37 cellular contexts compared by ENCODE assay signal in the genomic region with DNA sequence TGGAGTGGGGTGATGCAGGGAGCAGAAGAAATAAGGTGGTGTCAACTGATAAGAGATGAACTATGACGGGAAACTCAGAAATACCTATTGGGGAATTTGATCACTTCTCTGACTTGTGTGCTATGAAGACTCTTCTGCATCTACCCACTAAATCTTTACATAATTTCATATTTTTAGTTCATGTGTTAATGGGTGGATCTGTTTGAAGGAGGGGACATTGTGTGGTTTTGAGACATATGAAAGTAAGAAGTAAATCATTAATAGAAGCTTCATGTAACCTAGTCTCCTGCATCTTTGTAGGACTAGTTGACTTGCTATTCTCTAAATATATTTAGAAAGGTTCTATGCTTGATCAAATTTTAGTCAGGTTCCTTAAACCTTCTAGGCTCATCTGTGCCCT.
DNase-seq lines count a peak whose midpoint lies in the region; ATAC-seq, FAIRE-seq and TF ChIP-seq lines count a peak whose summit lies in the region.
"Had no signal": no experiment of that assay in that cellular context is flagged by ENCODE, and none has a peak within 500 bp of the region (broad histone marks: within the 10 kb centered on the region; RNA-seq: fewer than 3 reads in every experiment).

No MANE protein-coding gene starts in this region.

- no peaks in the 10 kb centered on the region for H3K36me3 Mint-ChIP-seq in progenitor cell of endocrine pancreas (ENCODE audit: insufficient read depth)
- H3K36me3 Mint-ChIP-seq: CD14-positive monocyte; CD4-positive, alpha-beta memory T cell; CD4-positive, CD25-positive, alpha-beta regulatory T cell; CD8-positive, alpha-beta memory T cell; CD8-positive, alpha-beta T cell had no signal

- no peaks in the 10 kb centered on the region for H3K79me2 ChIP-seq in GM12878 (ENCODE audit: control insufficient read depth, insufficient read depth, low read length)

- no peaks in the 10 kb centered on the region for H3K27me3 ChIP-seq in GM12878 (replicated peaks in 1 of 2; ENCODE audit: control insufficient read depth in 2 of 2, insufficient read depth in 2 of 2, low read length in 1 of 2)
- no peaks in the 10 kb centered on the region for H3K27me3 ChIP-seq in neuronal stem cell (ENCODE audit: control insufficient read depth in 3 of 3, insufficient read depth in 3 of 3, low read depth in 1 of 3, low read length in 3 of 3)
- H3K27me3 ChIP-seq: BLaER1; BLaER1 treated with 17β-estradiol and CSF1 and Interleukin-3, amounts not matched to agents 10 nM and 100 nM had no signal

- no peak for DNase-seq in GM12878 (ENCODE audit: low read depth, low spot score)
- no peak for DNase-seq in neuronal stem cell (ENCODE audit: low spot score)
- no peak for DNase-seq in progenitor cell of endocrine pancreas (ENCODE audit: low spot score, unreplicated experiment)
- DNase-seq in posterior cingulate gyrus: no peak
- no peak for DNase-seq in cerebellum (ENCODE audit: low spot score)
- DNase-seq: 8988T; ACHN; AML-193; BE2C; C1 segment of cervical spinal cord; Caco-2; Calu3; CD4-positive, alpha-beta memory T cell; CD4-positive, alpha-beta T cell; CD4-positive, CD25-positive, alpha-beta regulatory T cell; CD8-positive, alpha-beta memory T cell; CD8-positive, alpha-beta T cell; COR-L47; DMS 273 treated with DMSO at 0.1 percent for 48 hours; DMS153; DMS53; DMS79; DMS79 treated with DMSO at 0.1 percent for 48 hours; DND-41; EL had no signal

- H3K4me1 ChIP-seq in GM12878 (ENCODE audit: control insufficient read depth, insufficient read depth, low read length) (no peaks in the 10 kb centered on the region), neuronal stem cell (ENCODE audit: control insufficient read depth in 2 of 2, insufficient read depth in 1 of 2, low read depth in 1 of 2, low read length in 2 of 2) (no peaks in the 10 kb centered on the region)
- H3K4me1 ChIP-seq: A549, BE2C, Caco-2 had no signal

- SMC1A ChIA-PET in GM12878 (lab: Charles Lee; ENCODE audit: uncharacterized antibody, unreplicated experiment): interaction anchor here (0.8 to 20.2 kb wide), 5 partner anchors 8 to 101 kb away, joined by 3 to 524 read pairs (median 3); no protein-coding TSS in a partner anchor

- ATAC-seq in GM18867 (IDR thresholded peaks at IDR 0.05; ENCODE audit: unreplicated experiment): peak; percentile 57
- ATAC-seq in GM12878: peak; percentile 22
- no peak for ATAC-seq in HG03442 (IDR thresholded peaks at IDR 0.05; ENCODE audit: unreplicated experiment)
- ATAC-seq in GM19452 (IDR thresholded peaks at IDR 0.05; ENCODE audit: unreplicated experiment): no peak
- ATAC-seq: A549; CD8-positive, alpha-beta T cell had no signal

- H3K4me3 ChIP-seq in GM12878 (no peak overlapping the region), neuronal stem cell (ENCODE audit: low read length in 2 of 2) (no peak overlapping the region)
- H3K4me3 ChIP-seq: A549; BLaER1; BLaER1 treated with 17β-estradiol and CSF1 and Interleukin-3, amounts not matched to agents 10 nM and 100 nM had no signal

- no peaks in the 10 kb centered on the region for H3K9me3 Mint-ChIP-seq in progenitor cell of endocrine pancreas (ENCODE audit: low read depth)
- H3K9me3 Mint-ChIP-seq: CD8-positive, alpha-beta T cell had no signal

- H3K36me3 ChIP-seq in GM12878 (ENCODE audit: control insufficient read depth in 2 of 2, insufficient read depth in 2 of 2, low read length in 1 of 2): no peaks in the 10 kb centered on the region
- no peaks in the 10 kb centered on the region for H3K36me3 ChIP-seq in neuronal stem cell (replicated peaks in 1 of 2; ENCODE audit: control insufficient read depth in 2 of 2, insufficient read depth in 2 of 2, low read length in 2 of 2)
- H3K36me3 ChIP-seq: BE2C; BLaER1; BLaER1 treated with 17β-estradiol and CSF1 and Interleukin-3, amounts not matched to agents 10 nM and 100 nM had no signal

- H3K79me1 ChIP-seq in neuronal stem cell (ENCODE audit: low read depth, low read length): no peaks in the 10 kb centered on the region

- H4K91ac ChIP-seq in neuronal stem cell (ENCODE audit: low read depth, low read length, poor library complexity): peak overlapping the region; percentile 72

- RAD21 ChIA-PET in GM12878 (lab: Charles Lee; ENCODE audit: unreplicated experiment): interaction anchor here (1.0 to 7.2 kb wide), 5 partner anchors 18 to 448 kb away, joined by 3 to 315 read pairs (median 4); no protein-coding TSS in a partner anchor

- H3K9ac ChIP-seq in GM12878 (ENCODE audit: control insufficient read depth, insufficient read depth, low read length): no peak overlapping the region
- no peak overlapping the region for H3K9ac ChIP-seq in neuronal stem cell (ENCODE audit: low read depth, low read length, poor library complexity)
- H3K9ac ChIP-seq: BLaER1; BLaER1 treated with 17β-estradiol and CSF1 and Interleukin-3, amounts not matched to agents 10 nM and 100 nM had no signal

- no peak overlapping the region for H3K4me2 ChIP-seq in GM12878 (ENCODE audit: control insufficient read depth, insufficient read depth)
- no peak overlapping the region for H3K4me2 ChIP-seq in neuronal stem cell (ENCODE audit: insufficient read depth, low read length, poor library complexity, severe bottlenecking)
- H3K4me2 ChIP-seq: A549; BLaER1; BLaER1 treated with 17β-estradiol and CSF1 and Interleukin-3, amounts not matched to agents 10 nM and 100 nM had no signal

- H3K27ac ChIP-seq in GM12878 (ENCODE audit: control insufficient read depth, insufficient read depth): no peak overlapping the region
- H3K27ac ChIP-seq in neuronal stem cell (replicated peaks; ENCODE audit: low read length): no peak overlapping the region
- H3K27ac ChIP-seq: 22Rv1; A549; BLaER1; BLaER1 treated with 17β-estradiol and CSF1 and Interleukin-3, amounts not matched to agents 10 nM and 100 nM; C4-2B had no signal

- H3K4me3 Mint-ChIP-seq in progenitor cell of endocrine pancreas (ENCODE audit: low read depth): no peak overlapping the region
- H3K4me3 Mint-ChIP-seq: B cell; CD14-positive monocyte; CD4-positive, alpha-beta memory T cell; CD4-positive, alpha-beta T cell; CD4-positive, CD25-positive, alpha-beta regulatory T cell; CD8-positive, alpha-beta memory T cell; CD8-positive, alpha-beta T cell had no signal

- H3K23ac ChIP-seq in neuronal stem cell (ENCODE audit: low read depth, low read length, poor library complexity): no peak overlapping the region

- in situ Hi-C loops in GM12878 (cut with MboI): no loop called here

- POLR2A ChIA-PET in GM12878 (lab: Charles Lee): interaction anchor here (1.2 to 10.1 kb wide), 2 partner anchors 10 to 18 kb away, joined by 4 to 270 read pairs; no protein-coding TSS in a partner anchor

- H3K27ac Mint-ChIP-seq in progenitor cell of endocrine pancreas: peak overlapping the region; percentile 57
- H3K27ac Mint-ChIP-seq: B cell; CD14-positive monocyte; CD4-positive, alpha-beta memory T cell; CD4-positive, alpha-beta T cell; CD8-positive, alpha-beta memory T cell; CD8-positive, alpha-beta T cell had no signal

- no TSS peak for BruUV-seq in GM12878 (replicated peaks; lab: Mats Ljungman, UMichigan)

- TF ChIP-seq POLR2A in GM12878 (IDR thresholded peaks at IDR 0.05; ENCODE audit: low read depth, low read length): no peak

- H3K4ac ChIP-seq in neuronal stem cell (ENCODE audit: low read length): no peak overlapping the region

- H2BK15ac ChIP-seq in neuronal stem cell (ENCODE audit: low read length): no peak overlapping the region

- FAIRE-seq in GM12878 (lab: Jason Lieb, UNC): no peak
- FAIRE-seq: A204.1, A549, D721Med had no signal

- no peak overlapping the region for H4K8ac ChIP-seq in neuronal stem cell (ENCODE audit: low read depth, low read length)

- no peaks in the 10 kb centered on the region for H3K9me3 ChIP-seq in GM12878 (replicated peaks; ENCODE audit: control insufficient read depth, insufficient read depth, low read length)
- no peaks in the 10 kb centered on the region for H3K9me3 ChIP-seq in neuronal stem cell (replicated peaks in 1 of 2; ENCODE audit: control insufficient read depth in 2 of 2, insufficient read depth in 1 of 2, low read depth in 1 of 2, low read length in 2 of 2)
- H3K9me3 ChIP-seq: A549; BE2C; BLaER1; BLaER1 treated with 17β-estradiol and CSF1 and Interleukin-3, amounts not matched to agents 10 nM and 100 nM; Caco-2 had no signal

- CTCF ChIA-PET in GM12878 (lab: Yijun Ruan, JAX): interaction anchor here (1.8 to 7.6 kb wide), 2 partner anchors 16 to 21 kb away, joined by 4 to 96 read pairs; no protein-coding TSS in a partner anchor

- no peak overlapping the region for H3K14ac ChIP-seq in neuronal stem cell (ENCODE audit: low read length)

- no peak overlapping the region for H2AK5ac ChIP-seq in neuronal stem cell (ENCODE audit: low read depth, low read length)

- TF ChIP-seq CTCF in GM12878 (IDR thresholded peaks at IDR 0.05 in 2 of 3, conservative IDR thresholded peaks at IDR 0.05 in 1 of 3; ENCODE audit: control insufficient read depth in 2 of 3, extremely low read depth in 1 of 3, insufficient read depth in 1 of 3, low read depth in 3 of 3, low read length in 3 of 3) (no peak), progenitor cell of endocrine pancreas (IDR thresholded peaks at IDR 0.05; ENCODE audit: unreplicated experiment) (no peak)

- intact Hi-C loops in GM12878 (cut with micrococcal nuclease; ENCODE audit: unreplicated experiment) (no loop called here), posterior cingulate gyrus (cut with DNase I) (no loop called here)

- no peak overlapping the region for H2AFZ ChIP-seq in GM12878 (ENCODE audit: control insufficient read depth, low read depth, low read length)
- H2AFZ ChIP-seq in neuronal stem cell (ENCODE audit: low read length): no peak overlapping the region

- TF ChIP-seq RAD21 in GM12878 (IDR thresholded peaks at IDR 0.05; ENCODE audit: insufficient read depth, low read depth, low read length): no peak

- no peak overlapping the region for H2BK5ac ChIP-seq in neuronal stem cell (ENCODE audit: low read length)

- no peak overlapping the region for H3K18ac ChIP-seq in neuronal stem cell (ENCODE audit: low read length)

- no peak for TF ChIP-seq EP300 in GM12878 (IDR thresholded peaks at IDR 0.05; ENCODE audit: borderline replicate concordance in 1 of 2, control insufficient read depth in 1 of 2, low read depth in 2 of 2, low read length in 2 of 2)

- no peaks in the 10 kb centered on the region for H3K27me3 Mint-ChIP-seq in progenitor cell of endocrine pancreas
- H3K27me3 Mint-ChIP-seq: B cell; CD4-positive, alpha-beta T cell; CD4-positive, CD25-positive, alpha-beta regulatory T cell; CD8-positive, alpha-beta memory T cell had no signal

- H2BK120ac ChIP-seq in neuronal stem cell (ENCODE audit: low read depth, low read length): no peak overlapping the region

- 21% methylated on average over 1 of the region's 1 CpG for WGBS in GM12878 (ENCODE audit: insufficient coverage, insufficient replicate concordance, low lambda C conversion rate, missing lambda C conversion rate)
- no CpG with 5 or more reads among the region's 1 CpG for WGBS in neuronal stem cell (ENCODE audit: extremely low coverage in 2 of 2, insufficient read length in 2 of 2, insufficient replicate concordance in 1 of 2), 2 donors

- H3K4me1 Mint-ChIP-seq in progenitor cell of endocrine pancreas (ENCODE audit: low read depth): peaks cover 4% of the 10 kb centered on the region
- H3K4me1 Mint-ChIP-seq: B cell; CD14-positive monocyte; CD4-positive, alpha-beta memory T cell; CD4-positive, CD25-positive, alpha-beta regulatory T cell; CD8-positive, alpha-beta memory T cell had no signal

- H4K20me1 ChIP-seq in GM12878 (ENCODE audit: control insufficient read depth, insufficient read depth): no peaks in the 10 kb centered on the region
- H4K20me1 ChIP-seq: BLaER1; BLaER1 treated with 17β-estradiol and CSF1 and Interleukin-3, amounts not matched to agents 10 nM and 100 nM had no signal

- H2BK12ac ChIP-seq in neuronal stem cell (ENCODE audit: low read length): no peak overlapping the region

Comparison
In these comparisons a context has a peak if more than half of its experiments do, and no peak if none do; other contexts are left out.
1. ATAC-seq: peak in GM18867 (single experiment) and GM12878 (single experiment); none in HG03442 (single experiment) and GM19452 (single experiment).